In the genomic region with DNA sequence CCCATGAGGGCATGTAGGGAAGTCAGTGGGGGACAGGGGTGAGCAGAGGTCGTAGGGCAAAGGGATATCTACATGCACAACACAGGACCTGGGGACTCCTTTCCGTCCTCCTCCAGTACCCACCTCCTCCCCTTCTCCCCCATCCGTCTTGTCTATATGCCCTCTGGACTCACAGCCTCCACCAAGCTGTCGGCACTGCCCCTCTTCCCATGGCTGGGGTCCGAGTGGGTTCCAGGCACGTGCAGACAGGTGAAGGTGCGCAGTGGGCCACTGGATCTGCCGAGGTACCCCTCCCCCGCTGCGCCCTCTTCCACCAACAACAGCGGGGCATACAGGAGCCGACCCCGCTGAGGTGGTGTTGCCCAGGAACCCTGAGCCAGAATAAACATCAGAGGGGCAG, we compare ENCODE assay signal across 19 cellular contexts. TPM values are rescaled to one million over a fixed set of nuclear protein-coding genes. Genes with fewer than 3 reads are reported as not detected.
DNase-seq lines count a peak whose midpoint lies in the region; ATAC-seq and TF ChIP-seq lines count a peak whose summit lies in the region.
"Had no signal": no experiment of that assay in that cellular context is flagged by ENCODE, and none has a peak within 500 bp of the region (broad histone marks: within the 10 kb centered on the region; RNA-seq: fewer than 3 reads in every experiment).

No MANE protein-coding gene starts in this region.

- H3K9me3 ChIP-seq in osteoblast (ENCODE audit: low read depth, low read length), result no peaks in the 10 kb centered on the region
- H3K9me3 ChIP-seq: BLaER1 had no signal

- H3K36me3 ChIP-seq in osteoblast (ENCODE audit: insufficient read depth, low read length), result no peaks in the 10 kb centered on the region
- H3K36me3 ChIP-seq: BLaER1 had no signal

- H4K20me1 ChIP-seq in osteoblast (ENCODE audit: insufficient read depth, low read length), result no peaks in the 10 kb centered on the region
- H4K20me1 ChIP-seq: BLaER1 had no signal

- H3K27me3 ChIP-seq in osteoblast (ENCODE audit: insufficient read depth, low read length), result no peaks in the 10 kb centered on the region

- ATAC-seq in HG03469 (IDR thresholded peaks at IDR 0.05; ENCODE audit: unreplicated experiment) (no peak), HG02610 (IDR thresholded peaks at IDR 0.05; ENCODE audit: unreplicated experiment) (no peak)
- ATAC-seq: GM12878 had no signal

- no peak overlapping the region for H3K4me2 ChIP-seq in osteoblast (ENCODE audit: insufficient read depth, low read length)
- H3K4me2 ChIP-seq: BLaER1 had no signal

- H3K79me2 ChIP-seq in osteoblast (ENCODE audit: insufficient read depth, low read length), result no peaks in the 10 kb centered on the region

- H3K27ac ChIP-seq in angular gyrus (ENCODE audit: low read depth, low read length) (peak overlapping the region; percentile 92), cingulate gyrus (ENCODE audit: low read depth, low read length) (peak overlapping the region; percentile 70), osteoblast (ENCODE audit: low read depth, low read length) (no peak overlapping the region)
- H3K27ac ChIP-seq: 22Rv1, BLaER1, C4-2B, GM23248 had no signal

- peak; percentile 73 for DNase-seq in osteoblast (ENCODE audit: insufficient read length, low spot score, missing footprints)
- no peak for DNase-seq in SW480 (ENCODE audit: low spot score)
- DNase-seq: CD4-positive, alpha-beta T cell; CD8-positive, alpha-beta memory T cell; DMS 273 treated with DMSO at 0.1 percent for 48 hours; DMS79; EL; GDM1; GM23248; H7; HCEC 1CT had no signal

- H3K4me1 ChIP-seq in osteoblast (ENCODE audit: insufficient read depth, low read length), result no peaks in the 10 kb centered on the region
- H3K4me1 ChIP-seq: BLaER1 had no signal

- TF ChIP-seq CTCF in osteoblast (IDR thresholded peaks at IDR 0.05; ENCODE audit: extremely low read depth, low read depth, low read length), result no peak

- no peak overlapping the region for H3K4me3 ChIP-seq in osteoblast (ENCODE audit: insufficient read depth, low read length)
- H3K4me3 ChIP-seq: BLaER1, GM12878, GM23248 had no signal

- H2AFZ ChIP-seq in osteoblast (ENCODE audit: low read length), result no peak overlapping the region
- H2AFZ ChIP-seq: GM23248 had no signal

RNA-seq across cellular contexts. Expression of a gene that starts 5.5 kb away (rescaled TPM):
- 0.29 and 0.36 TPM in 2 replicates for total RNA-seq in osteoblast

RNA-seq across cellular contexts. Expression of a gene that starts 19.3 kb away (rescaled TPM):
- 6.9 and 7.7 TPM in 2 replicates for total RNA-seq in osteoblast

RNA-seq across cellular contexts. Expression of a gene that starts 27.7 kb away (rescaled TPM):
- total RNA-seq in osteoblast, result not detected in 2 replicates
- total RNA-seq: GM23248 had no signal

RNA-seq across cellular contexts. Expression of a gene that starts 29.8 kb away (rescaled TPM):
- total RNA-seq in osteoblast, result 13.3 and 15.6 TPM in 2 replicates

RNA-seq across cellular contexts. Expression of a gene that starts 33.7 kb away (rescaled TPM):
- 19.7 and 21.0 TPM in 2 replicates for total RNA-seq in osteoblast
